In the genomic region with DNA sequence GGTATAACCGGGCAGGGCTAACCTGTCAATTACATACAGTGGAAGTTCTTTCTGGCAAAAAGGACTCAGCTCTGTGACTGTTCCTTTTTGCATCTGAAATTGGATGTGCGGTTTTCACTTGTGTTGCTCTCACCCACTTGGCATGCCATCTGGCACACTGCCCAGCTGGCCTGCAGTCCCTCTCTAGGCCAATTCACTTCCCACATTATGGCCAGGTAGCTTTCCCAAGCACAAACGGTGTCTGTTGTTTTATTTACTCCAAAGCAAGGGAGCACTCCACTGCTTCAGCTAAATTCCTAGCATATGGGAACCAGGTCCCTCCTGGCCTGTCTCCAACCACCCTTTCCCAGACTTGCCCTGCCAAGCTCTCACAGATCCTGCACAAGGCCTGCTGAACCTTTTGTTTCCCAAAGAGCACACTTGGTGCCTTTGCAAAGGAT, we compare ENCODE assay signal across 1 cellular context.
A peak's percentile ranks its signal among the peaks of the same experiment; 100 is the strongest.
TF ChIP-seq lines count a peak whose summit lies in the region.

No MANE protein-coding gene starts in this region.

TF ChIP-seq in SK-N-SH, 30 proteins besides CTCF, POLR2A, EP300 and RAD21 (continued from another document):
- TF ChIP-seq, protein P1, sequence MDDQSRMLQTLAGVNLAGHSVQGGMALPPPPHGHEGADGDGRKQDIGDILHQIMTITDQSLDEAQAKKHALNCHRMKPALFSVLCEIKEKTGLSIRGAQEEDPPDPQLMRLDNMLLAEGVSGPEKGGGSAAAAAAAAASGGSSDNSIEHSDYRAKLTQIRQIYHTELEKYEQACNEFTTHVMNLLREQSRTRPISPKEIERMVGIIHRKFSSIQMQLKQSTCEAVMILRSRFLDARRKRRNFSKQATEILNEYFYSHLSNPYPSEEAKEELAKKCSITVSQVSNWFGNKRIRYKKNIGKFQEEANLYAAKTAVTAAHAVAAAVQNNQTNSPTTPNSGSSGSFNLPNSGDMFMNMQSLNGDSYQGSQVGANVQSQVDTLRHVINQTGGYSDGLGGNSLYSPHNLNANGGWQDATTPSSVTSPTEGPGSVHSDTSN (IDR thresholded peaks at IDR 0.05) = peak; percentile 78
- TF ChIP-seq, protein P2, sequence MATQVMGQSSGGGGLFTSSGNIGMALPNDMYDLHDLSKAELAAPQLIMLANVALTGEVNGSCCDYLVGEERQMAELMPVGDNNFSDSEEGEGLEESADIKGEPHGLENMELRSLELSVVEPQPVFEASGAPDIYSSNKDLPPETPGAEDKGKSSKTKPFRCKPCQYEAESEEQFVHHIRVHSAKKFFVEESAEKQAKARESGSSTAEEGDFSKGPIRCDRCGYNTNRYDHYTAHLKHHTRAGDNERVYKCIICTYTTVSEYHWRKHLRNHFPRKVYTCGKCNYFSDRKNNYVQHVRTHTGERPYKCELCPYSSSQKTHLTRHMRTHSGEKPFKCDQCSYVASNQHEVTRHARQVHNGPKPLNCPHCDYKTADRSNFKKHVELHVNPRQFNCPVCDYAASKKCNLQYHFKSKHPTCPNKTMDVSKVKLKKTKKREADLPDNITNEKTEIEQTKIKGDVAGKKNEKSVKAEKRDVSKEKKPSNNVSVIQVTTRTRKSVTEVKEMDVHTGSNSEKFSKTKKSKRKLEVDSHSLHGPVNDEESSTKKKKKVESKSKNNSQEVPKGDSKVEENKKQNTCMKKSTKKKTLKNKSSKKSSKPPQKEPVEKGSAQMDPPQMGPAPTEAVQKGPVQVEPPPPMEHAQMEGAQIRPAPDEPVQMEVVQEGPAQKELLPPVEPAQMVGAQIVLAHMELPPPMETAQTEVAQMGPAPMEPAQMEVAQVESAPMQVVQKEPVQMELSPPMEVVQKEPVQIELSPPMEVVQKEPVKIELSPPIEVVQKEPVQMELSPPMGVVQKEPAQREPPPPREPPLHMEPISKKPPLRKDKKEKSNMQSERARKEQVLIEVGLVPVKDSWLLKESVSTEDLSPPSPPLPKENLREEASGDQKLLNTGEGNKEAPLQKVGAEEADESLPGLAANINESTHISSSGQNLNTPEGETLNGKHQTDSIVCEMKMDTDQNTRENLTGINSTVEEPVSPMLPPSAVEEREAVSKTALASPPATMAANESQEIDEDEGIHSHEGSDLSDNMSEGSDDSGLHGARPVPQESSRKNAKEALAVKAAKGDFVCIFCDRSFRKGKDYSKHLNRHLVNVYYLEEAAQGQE (IDR thresholded peaks at IDR 0.05; ENCODE audit: low read depth, low read length) = no peak
- TF ChIP-seq NFIC (IDR thresholded peaks at IDR 0.05; ENCODE audit: borderline replicate concordance) = peak; percentile 98
- TF ChIP-seq MEF2A (IDR thresholded peaks at IDR 0.05; ENCODE audit: borderline replicate concordance, low read depth) = no peak
- no peak for TF ChIP-seq FOXM1 (IDR thresholded peaks at IDR 0.05; ENCODE audit: low read depth)
- TF ChIP-seq TEAD4 (IDR thresholded peaks at IDR 0.05; ENCODE audit: borderline replicate concordance, insufficient read depth) = 0 out of 2 replicates have a peak, but pooled peaks have one; percentile 29
- TF ChIP-seq NRF1 (IDR thresholded peaks at IDR 0.05; ENCODE audit: low read depth, low read length) = no peak
- no peak for TF ChIP-seq RFX5 (IDR thresholded peaks at IDR 0.05; ENCODE audit: low read length)
